8 cellular contexts compared by ENCODE assay signal in the genomic region with DNA sequence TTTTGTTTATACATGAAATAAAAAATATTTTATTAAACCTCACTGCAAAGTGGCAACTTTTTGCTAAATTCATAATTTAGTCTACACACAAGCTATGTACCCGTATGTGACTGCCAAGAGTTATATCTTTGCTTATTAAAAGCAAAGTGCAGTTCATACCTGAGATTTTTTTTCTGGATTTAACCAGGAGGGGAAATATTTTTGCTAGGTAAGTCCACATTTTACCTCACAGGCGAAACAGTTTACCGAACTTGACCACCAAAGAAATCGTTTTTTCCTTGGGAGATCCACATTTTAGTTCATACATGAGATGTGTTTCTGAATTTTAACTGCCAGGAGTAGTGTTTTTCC. TPM values are rescaled to one million over a fixed set of nuclear protein-coding genes. Genes with fewer than 3 reads are reported as not detected.
DNase-seq lines count a peak whose midpoint lies in the region; ATAC-seq and TF ChIP-seq lines count a peak whose summit lies in the region.

No MANE protein-coding gene starts in this region.

- no peak for TF ChIP-seq POLR2A in esophagus squamous epithelium (IDR thresholded peaks at IDR 0.05)

- POLR2A ChIA-PET in GM10248 (lab: Yijun Ruan, JAX), result interaction anchor here (0.6 kb wide), 1 partner anchor 408 kb away, joined by 8 read pairs; no protein-coding TSS in a partner anchor

- ATAC-seq in RWPE2 (ENCODE audit: low read depth), result no peak
- ATAC-seq in GM19324 (IDR thresholded peaks at IDR 0.05; ENCODE audit: low FRiP score, unreplicated experiment), result no peak

- TF ChIP-seq CTCF in GM12865 (IDR thresholded peaks at IDR 0.05; ENCODE audit: insufficient read depth, low read depth, low read length, missing control alignments), result no peak
- TF ChIP-seq CTCF in RWPE2 (IDR thresholded peaks at IDR 0.05; ENCODE audit: poor library complexity, severe bottlenecking), result no peak
- TF ChIP-seq CTCF in esophagus squamous epithelium (IDR thresholded peaks at IDR 0.05), result no peak
- TF ChIP-seq CTCF in retinal pigment epithelial cell (conservative IDR thresholded peaks at IDR 0.05; ENCODE audit: low read depth, low read length), result no peak
- no peak for TF ChIP-seq CTCF in GM10248 (IDR thresholded peaks at IDR 0.05; ENCODE audit: control extremely low read depth, extremely low read depth, low read depth, missing control alignments)

- H3K27me3 ChIP-seq in RWPE2 (ENCODE audit: insufficient read depth, poor library complexity, severe bottlenecking), result no peaks in the 10 kb centered on the region
- H3K27me3 ChIP-seq in esophagus squamous epithelium, result no peaks in the 10 kb centered on the region

- intact Hi-C loops in esophagus squamous epithelium (cut with DNase I), result no loop called here

- H3K36me3 ChIP-seq in RWPE2 (ENCODE audit: low read depth) (peaks cover 32% of the 10 kb centered on the region), esophagus squamous epithelium (peaks cover 10 to 23% (median 15%) of the 10 kb centered on the region in 3 donors)

- H3K9me3 ChIP-seq in RWPE2 (ENCODE audit: severe bottlenecking) (no peaks in the 10 kb centered on the region), esophagus squamous epithelium (no peaks in the 10 kb centered on the region)

- H3K4me3 ChIP-seq in GM12865 (ENCODE audit: low read depth, low read length) (peak overlapping the region; percentile 80), RWPE2 (ENCODE audit: severe bottlenecking) (peak overlapping the region; percentile 95), esophagus squamous epithelium (peak overlapping the region; percentile 84 to 98 (median 94)), retinal pigment epithelial cell (ENCODE audit: low read length) (peak overlapping the region; percentile 79)

- DNase-seq in GM12865 (ENCODE audit: low read depth) (no peak), RWPE2 (ENCODE audit: low spot score) (no peak), esophagus squamous epithelium (lab: John Stamatoyannopoulos, UW) (no peak), retinal pigment epithelial cell (ENCODE audit: low read depth) (no peak), DMS53 (lab: John Stamatoyannopoulos, UW) (no peak), SIG-M5 treated with dmso at 0.1 percent for 504 hours (lab: John Stamatoyannopoulos, UW; ENCODE audit: unreplicated experiment) (no peak), GM10248 (ENCODE audit: extremely low spot score) (no peak)

- 79 to 84% methylated on average over 4 of the region's 4 CpGs for WGBS in esophagus squamous epithelium, 2 donors

- peak overlapping the region; percentile 87 for H3K27ac ChIP-seq in RWPE2 (ENCODE audit: poor library complexity, severe bottlenecking)
- peak overlapping the region in 2 of 4 donors; percentile 81 to 100 for H3K27ac ChIP-seq in esophagus squamous epithelium

- H3K4me1 ChIP-seq in RWPE2 (ENCODE audit: insufficient read depth, poor library complexity, severe bottlenecking) (peaks cover 8% of the 10 kb centered on the region), esophagus squamous epithelium (peaks cover 23 to 54% (median 41%) of the 10 kb centered on the region in 3 donors)

- CTCF ChIA-PET in GM10248 (lab: Yijun Ruan, JAX), result no interaction called here

RNA-seq across cellular contexts. Expression of gene JSRP1, which starts 12.2 kb away (rescaled TPM):
- total RNA-seq in esophagus squamous epithelium, result 1 to 10 TPM in 1 of 4 donors, not detected in 3; 1.5 TPM

RNA-seq across cellular contexts. Expression of gene PEAK3, which starts 13.5 kb away (rescaled TPM):
- under 1 TPM in 3 of 4 donors, not detected in 1; 0.32 to 0.40 (median 0.38) TPM for total RNA-seq in esophagus squamous epithelium

RNA-seq across cellular contexts. Expression of gene AMH, which starts 19.3 kb away (rescaled TPM):
- 1 to 10 TPM in 1 of 4 donors, under 1 TPM in 2, not detected in 1; 0.76 to 1.1 (median 0.88) TPM for total RNA-seq in esophagus squamous epithelium

RNA-seq across cellular contexts. Expression of gene SF3A2, which starts 31.8 kb away (rescaled TPM):
- 10 to 100 TPM; 19.3 to 39.7 (median 31.3) TPM for total RNA-seq in esophagus squamous epithelium

RNA-seq across cellular contexts. Expression of gene PLEKHJ1, which starts 32.3 kb away (rescaled TPM):
- total RNA-seq in esophagus squamous epithelium, result 10 to 100 TPM; 44.8 to 56.5 (median 48.8) TPM
